8 cellular contexts compared by ENCODE assay signal in the genomic region with DNA sequence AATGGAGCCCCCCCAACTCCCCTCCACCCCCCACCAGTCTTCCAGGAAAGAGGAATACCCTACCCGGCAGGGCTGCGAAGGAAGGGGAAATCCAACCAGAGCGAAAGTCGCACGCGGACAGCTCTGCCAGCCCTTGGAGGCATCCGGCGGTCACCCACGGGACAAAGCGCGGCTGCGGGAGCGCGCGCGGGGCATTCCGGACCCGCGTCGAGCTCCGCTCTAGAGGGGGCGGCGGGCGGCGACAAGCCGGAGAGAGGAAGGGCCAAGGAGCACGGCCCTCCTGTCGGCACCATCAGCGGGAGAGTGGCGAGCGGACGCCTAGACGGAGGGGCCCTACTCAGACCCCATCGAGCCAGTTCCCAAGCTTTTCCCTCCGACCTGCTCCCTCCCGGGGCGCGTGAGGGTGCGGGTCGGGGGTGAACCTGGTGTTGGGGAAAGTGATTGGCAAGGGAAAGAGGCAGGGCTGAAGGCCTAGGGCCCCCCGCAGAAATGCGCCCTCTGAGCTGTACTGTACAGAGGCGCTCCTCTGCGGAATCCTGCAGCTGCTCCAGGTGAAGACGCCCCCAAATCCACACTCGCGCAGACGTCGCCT. TPM values are rescaled to one million over a fixed set of nuclear protein-coding genes. Genes with fewer than 3 reads are reported as not detected.
DNase-seq lines count a peak whose midpoint lies in the region; ATAC-seq, FAIRE-seq and TF ChIP-seq lines count a peak whose summit lies in the region.

No MANE protein-coding gene starts in this region.

- peaks cover 48% of the 10 kb centered on the region for H3K4me1 Mint-ChIP-seq in activated naive CD4-positive, alpha-beta T cell treated with anti-CD3 and anti-CD28 coated beads for 36 hours (ENCODE audit: low read depth)
- peaks cover 68% of the 10 kb centered on the region for H3K4me1 Mint-ChIP-seq in stimulated activated naive CD8-positive, alpha-beta T cell treated with anti-CD3 and anti-CD28 coated beads, Interleukin-15, amount 100 ng/mL, for 72 hours

- FAIRE-seq in RCC 7860 (lab: Jason Lieb, UNC): no peak

- no peaks in the 10 kb centered on the region for H3K9me3 Mint-ChIP-seq in activated naive CD4-positive, alpha-beta T cell treated with anti-CD3 and anti-CD28 coated beads for 36 hours
- H3K9me3 Mint-ChIP-seq in stimulated activated naive CD8-positive, alpha-beta T cell treated with anti-CD3 and anti-CD28 coated beads, Interleukin-15, amount 100 ng/mL, for 72 hours: no peaks in the 10 kb centered on the region

- H3K27me3 ChIP-seq in kidney epithelial cell (ENCODE audit: control insufficient read depth, insufficient read depth, low read length): peaks cover 20% of the 10 kb centered on the region

- H3K4me3 ChIP-seq in astrocyte of the cerebellum (ENCODE audit: low read depth, low read length) (peak overlapping the region; percentile 40), kidney epithelial cell (ENCODE audit: low read depth, low read length) (peak overlapping the region; percentile 46)

- peak overlapping the region; percentile 74 for H3K4me3 Mint-ChIP-seq in activated naive CD4-positive, alpha-beta T cell treated with anti-CD3 and anti-CD28 coated beads for 36 hours
- peak overlapping the region; percentile 77 to 79 for H3K4me3 Mint-ChIP-seq in stimulated activated naive CD8-positive, alpha-beta T cell treated with anti-CD3 and anti-CD28 coated beads, Interleukin-15, amount 100 ng/mL, for 72 hours

- CTCF ChIA-PET in activated naive CD4-positive, alpha-beta T cell treated with anti-CD3 and anti-CD28 coated beads for 36 hours (lab: Charles Lee): interaction anchor here (0.7 to 5.8 kb wide), 15 partner anchors 9 to 1005 kb away, joined by 3 to 37 read pairs (median 5); no protein-coding TSS in a partner anchor

- in situ Hi-C loops in astrocyte of the cerebellum (cut with HindIII; ENCODE audit: low sequenced_read_pairs): no loop called here

- intact Hi-C loops in activated naive CD4-positive, alpha-beta T cell treated with anti-CD3 and anti-CD28 coated beads for 36 hours (cut with micrococcal nuclease): loop anchor here (1.0 to 2.0 kb wide), 8 partner anchors 16 to 157 kb away; a partner anchor contains a TSS

- ATAC-seq in HG03432 (IDR thresholded peaks at IDR 0.05; ENCODE audit: unreplicated experiment): peak; percentile 24
- ATAC-seq in stimulated activated naive CD8-positive, alpha-beta T cell treated with anti-CD3 and anti-CD28 coated beads, Interleukin-15, amount 100 ng/mL, for 72 hours: peak; percentile 55

- no peaks in the 10 kb centered on the region for H3K36me3 ChIP-seq in kidney epithelial cell (ENCODE audit: control insufficient read depth, insufficient read depth, low read length)

- TF ChIP-seq CTCF in astrocyte of the cerebellum (IDR thresholded peaks at IDR 0.05; ENCODE audit: low read depth, low read length, missing control alignments) (no peak), kidney epithelial cell (IDR thresholded peaks at IDR 0.05; ENCODE audit: insufficient read depth, low read length, poor library complexity, severe bottlenecking) (no peak)

- peaks cover 22% of the 10 kb centered on the region for H3K27me3 Mint-ChIP-seq in activated naive CD4-positive, alpha-beta T cell treated with anti-CD3 and anti-CD28 coated beads for 36 hours (ENCODE audit: low read depth)
- H3K27me3 Mint-ChIP-seq in stimulated activated naive CD8-positive, alpha-beta T cell treated with anti-CD3 and anti-CD28 coated beads, Interleukin-15, amount 100 ng/mL, for 72 hours: peaks cover 49% of the 10 kb centered on the region

- peak; percentile 39 for DNase-seq in activated naive CD4-positive, alpha-beta T cell treated with anti-CD3 and anti-CD28 coated beads for 36 hours
- DNase-seq in activated naive CD4-positive, alpha-beta T cell treated with anti-CD3 and anti-CD28 coated beads, Interleukin-2, amount 50 U/mL, for 16 hours: no peak
- no peak for DNase-seq in astrocyte of the cerebellum (ENCODE audit: low read depth)
- DNase-seq in kidney epithelial cell (ENCODE audit: low read depth): no peak
- DNase-seq in stimulated activated naive CD8-positive, alpha-beta T cell treated with anti-CD3 and anti-CD28 coated beads, Interleukin-15, amount 100 ng/mL, for 72 hours: peak in 1 of 2 donors; percentile 57
- no peak for DNase-seq in amniotic stem cell (lab: John Stamatoyannopoulos, UW)
- no peak for DNase-seq in RCC 7860 (ENCODE audit: low spot score)

- no peak overlapping the region for H3K27ac Mint-ChIP-seq in activated naive CD4-positive, alpha-beta T cell treated with anti-CD3 and anti-CD28 coated beads for 36 hours
- peak overlapping the region; percentile 28 to 48 for H3K27ac Mint-ChIP-seq in stimulated activated naive CD8-positive, alpha-beta T cell treated with anti-CD3 and anti-CD28 coated beads, Interleukin-15, amount 100 ng/mL, for 72 hours

- no peaks in the 10 kb centered on the region for H3K36me3 Mint-ChIP-seq in activated naive CD4-positive, alpha-beta T cell treated with anti-CD3 and anti-CD28 coated beads for 36 hours (ENCODE audit: low read depth)

RNA-seq across cellular contexts. Expression of a gene that starts 0.4 kb away (rescaled TPM):
- 100 to 1,000 TPM; 257 to 258 TPM for total RNA-seq in activated naive CD4-positive, alpha-beta T cell treated with anti-CD3 and anti-CD28 coated beads for 36 hours
- 4.0 and 4.2 TPM in 2 replicates for total RNA-seq in kidney epithelial cell

RNA-seq across cellular contexts. Expression of a gene that starts 36.6 kb away (rescaled TPM):
- 1 to 10 TPM; 7.0 to 8.6 TPM for total RNA-seq in activated naive CD4-positive, alpha-beta T cell treated with anti-CD3 and anti-CD28 coated beads for 36 hours
- total RNA-seq in kidney epithelial cell: 33.2 and 37.4 TPM in 2 replicates

Comparison
In these comparisons a context has a peak if more than half of its experiments do, and no peak if none do; other contexts are left out.
1. RNA of a gene that starts 0.4 kb away (total RNA-seq): 257 to 258 TPM in activated naive CD4-positive, alpha-beta T cell treated with anti-CD3 and anti-CD28 coated beads for 36 hours; 4.0 to 4.2 TPM in kidney epithelial cell; every median in the first group is over 10 times any median in the second.